37 cellular contexts compared by ENCODE assay signal in genomic region chr10:72879245-72879644, GRCh38. TPM values are rescaled to one million over a fixed set of nuclear protein-coding genes. Genes with fewer than 3 reads are reported as not detected.
"Had no signal": no experiment of that assay in that cellular context is flagged by ENCODE, and none has a peak within 500 bp of the region (broad histone marks: within the 10 kb centered on the region; RNA-seq: fewer than 3 reads in every experiment).

No MANE protein-coding gene starts in this region.

- H3K27ac Mint-ChIP-seq: activated CD4-positive, alpha-beta memory T cell treated with anti-CD3 and anti-CD28 coated beads, Interleukin-2, amount 10 ng/mL, durations not matched to agents 7 days and 5 days; activated CD4-positive, alpha-beta T cell treated with anti-CD3 and anti-CD28 coated beads for 36 hours; activated CD4-positive, alpha-beta T cell treated with anti-CD3 and anti-CD28 coated beads, Interleukin-2, amount 10 ng/mL, durations not matched to agents 7 days and 5 days; activated CD8-positive, alpha-beta memory T cell treated with anti-CD3 and anti-CD28 coated beads, Interleukin-2, amount 10 ng/mL, durations not matched to agents 7 days and 5 days; activated CD8-positive, alpha-beta T cell treated with anti-CD3 and anti-CD28 coated beads, Interleukin-2, amount 10 ng/mL, durations not matched to agents 7 days and 5 days; activated naive CD4-positive, alpha-beta T cell treated with anti-CD3 and anti-CD28 coated beads, Interleukin-2, amount 10 ng/mL, durations not matched to agents 7 days and 5 days; activated naive CD4-positive, alpha-beta T cell treated with anti-CD3 and anti-CD28 coated beads, Interleukin-2, amount 50 U/mL, for 24 hours; activated naive CD8-positive, alpha-beta T cell; activated naive CD8-positive, alpha-beta T cell treated with anti-CD3 and anti-CD28 coated beads, Interleukin-2, amount 10 ng/mL, durations not matched to agents 7 days and 5 days; activated naive CD8-positive, alpha-beta T cell treated with anti-CD3 and anti-CD28 coated beads, Interleukin-2, amount 50 U/mL, for 24 hours; activated T-cell treated with anti-CD3 and anti-CD28 coated beads, Interleukin-2, amount 50 U/mL, for 24 hours; activated T-helper 2 cell treated with anti-CD3 and anti-CD28 coated beads, Interferon-gamma antibody, Interleukin-2, Interleukin-4, amounts not matched to agents 10 μg/mL and 5 μg/mL and 100 μg/mL, durations not matched to agents 14 hours and 24 hours and 36 hours; brain; T-helper 1 cell treated with Interleukin-12 subunit alpha and Interleukin-12 subunit beta and Interleukin-4 antibody, amounts not matched to agents 30 μg/mL and 1 μg/mL, for 36 hours; T-helper 2 cell treated with Interferon-gamma antibody and Interleukin-4, amounts not matched to agents 5 μg/mL and 100 μg/mL, for 36 hours had no signal

- H3K36me3 ChIP-seq: cardiac muscle cell had no signal

- H3K27ac ChIP-seq: ascending aorta, cardiac muscle cell, VCaP had no signal

- DNase-seq: activated CD4-positive, alpha-beta memory T cell treated with anti-CD3 and anti-CD28 coated beads, Interleukin-2, amount 10 ng/mL, durations not matched to agents 7 days and 5 days; activated CD4-positive, alpha-beta T cell treated with anti-CD3 and anti-CD28 coated beads for 1 hour; activated CD4-positive, alpha-beta T cell treated with anti-CD3 and anti-CD28 coated beads for 36 hours; activated CD4-positive, alpha-beta T cell treated with anti-CD3 and anti-CD28 coated beads for 48 hours; activated CD4-positive, alpha-beta T cell treated with anti-CD3 and anti-CD28 coated beads, Interleukin-2, amount 10 ng/mL, durations not matched to agents 7 days and 5 days; activated CD4-positive, alpha-beta T cell treated with anti-CD3 and anti-CD28 coated beads, Interleukin-2, amount 50 U/mL, for 48 hours; activated CD4-positive, CD25-positive, alpha-beta regulatory T cell; activated CD8-positive, alpha-beta memory T cell treated with anti-CD3 and anti-CD28 coated beads for 24 hours; activated CD8-positive, alpha-beta memory T cell treated with anti-CD3 and anti-CD28 coated beads, Interleukin-2, amount 10 ng/mL, durations not matched to agents 7 days and 5 days; activated CD8-positive, alpha-beta memory T cell treated with anti-CD3 and anti-CD28 coated beads, Interleukin-2, amount 50 U/mL, for 48 hours; activated CD8-positive, alpha-beta T cell treated with anti-CD3 and anti-CD28 coated beads, Interleukin-2, amount 10 ng/mL, durations not matched to agents 7 days and 5 days; activated effector memory CD4-positive, alpha-beta T cell treated with Interleukin-2 at 50 U/mL for 16 hours; activated gamma-delta T cell; activated naive CD4-positive, alpha-beta T cell treated with anti-CD3 and anti-CD28 coated beads, Interleukin-2, amount 10 ng/mL, durations not matched to agents 7 days and 5 days; activated naive CD4-positive, alpha-beta T cell treated with Interleukin-2 at 50 U/mL for 16 hours; activated naive CD8-positive, alpha-beta T cell treated with anti-CD3 and anti-CD28 coated beads, Interleukin-2, amount 10 ng/mL, durations not matched to agents 7 days and 5 days; activated naive CD8-positive, alpha-beta T cell treated with anti-CD3 and anti-CD28 coated beads, Interleukin-2, amount 50 U/mL, for 24 hours; activated T-cell treated with anti-CD3 and anti-CD28 coated beads, Interleukin-2, amount 50 U/mL, for 24 hours; activated T-cell treated with anti-CD3 and anti-CD28 coated beads, Interleukin-2, amount 50 U/mL, for 48 hours; amygdala; anterior cingulate cortex; caudate nucleus; cerebellar nuclear complex; T-helper 2 cell; T-helper 9 cell had no signal

- H3K9me3 ChIP-seq: ascending aorta had no signal

- H3K4me3 ChIP-seq: ascending aorta, cardiac muscle cell had no signal

- H3K27me3 Mint-ChIP-seq: activated CD4-positive, alpha-beta memory T cell treated with anti-CD3 and anti-CD28 coated beads, Interleukin-2, amount 10 ng/mL, durations not matched to agents 7 days and 5 days; activated CD4-positive, alpha-beta T cell treated with anti-CD3 and anti-CD28 coated beads for 36 hours; activated CD4-positive, alpha-beta T cell treated with anti-CD3 and anti-CD28 coated beads, Interleukin-2, amount 10 ng/mL, durations not matched to agents 7 days and 5 days; activated CD8-positive, alpha-beta memory T cell treated with anti-CD3 and anti-CD28 coated beads, Interleukin-2, amount 10 ng/mL, durations not matched to agents 7 days and 5 days; activated naive CD4-positive, alpha-beta T cell treated with anti-CD3 and anti-CD28 coated beads, Interleukin-2, amount 10 ng/mL, durations not matched to agents 7 days and 5 days; activated naive CD4-positive, alpha-beta T cell treated with anti-CD3 and anti-CD28 coated beads, Interleukin-2, amount 50 U/mL, for 24 hours; activated naive CD8-positive, alpha-beta T cell; activated naive CD8-positive, alpha-beta T cell treated with anti-CD3 and anti-CD28 coated beads, Interleukin-2, amount 10 ng/mL, durations not matched to agents 7 days and 5 days; activated naive CD8-positive, alpha-beta T cell treated with anti-CD3 and anti-CD28 coated beads, Interleukin-2, amount 50 U/mL, for 24 hours; activated T-cell treated with anti-CD3 and anti-CD28 coated beads, Interleukin-2, amount 50 U/mL, for 24 hours; brain; central memory CD8-positive, alpha-beta T cell had no signal

- H3K4me3 Mint-ChIP-seq: activated CD4-positive, alpha-beta memory T cell treated with anti-CD3 and anti-CD28 coated beads, Interleukin-2, amount 10 ng/mL, durations not matched to agents 7 days and 5 days; activated CD4-positive, alpha-beta T cell treated with anti-CD3 and anti-CD28 coated beads for 36 hours; activated CD4-positive, alpha-beta T cell treated with anti-CD3 and anti-CD28 coated beads, Interleukin-2, amount 10 ng/mL, durations not matched to agents 7 days and 5 days; activated CD8-positive, alpha-beta memory T cell treated with anti-CD3 and anti-CD28 coated beads, Interleukin-2, amount 10 ng/mL, durations not matched to agents 7 days and 5 days; activated CD8-positive, alpha-beta T cell treated with anti-CD3 and anti-CD28 coated beads, Interleukin-2, amount 10 ng/mL, durations not matched to agents 7 days and 5 days; activated naive CD4-positive, alpha-beta T cell treated with anti-CD3 and anti-CD28 coated beads, Interleukin-2, amount 10 ng/mL, durations not matched to agents 7 days and 5 days; activated naive CD4-positive, alpha-beta T cell treated with anti-CD3 and anti-CD28 coated beads, Interleukin-2, amount 50 U/mL, for 24 hours; activated naive CD8-positive, alpha-beta T cell; activated naive CD8-positive, alpha-beta T cell treated with anti-CD3 and anti-CD28 coated beads, Interleukin-2, amount 10 ng/mL, durations not matched to agents 7 days and 5 days; activated naive CD8-positive, alpha-beta T cell treated with anti-CD3 and anti-CD28 coated beads, Interleukin-2, amount 50 U/mL, for 24 hours; activated T-cell treated with anti-CD3 and anti-CD28 coated beads, Interleukin-2, amount 50 U/mL, for 24 hours; brain; central memory CD8-positive, alpha-beta T cell; T-helper 1 cell treated with Interleukin-12 subunit alpha and Interleukin-12 subunit beta and Interleukin-4 antibody, amounts not matched to agents 30 μg/mL and 1 μg/mL, for 36 hours; T-helper 2 cell treated with Interferon-gamma antibody and Interleukin-4, amounts not matched to agents 5 μg/mL and 100 μg/mL, for 36 hours had no signal

- H3K9me3 Mint-ChIP-seq: activated CD4-positive, alpha-beta memory T cell treated with anti-CD3 and anti-CD28 coated beads, Interleukin-2, amount 10 ng/mL, durations not matched to agents 7 days and 5 days; activated naive CD4-positive, alpha-beta T cell treated with anti-CD3 and anti-CD28 coated beads, Interleukin-2, amount 50 U/mL, for 24 hours; central memory CD8-positive, alpha-beta T cell; T-helper 1 cell treated with Interleukin-12 subunit alpha and Interleukin-12 subunit beta and Interleukin-4 antibody, amounts not matched to agents 30 μg/mL and 1 μg/mL, for 36 hours; T-helper 2 cell treated with Interferon-gamma antibody and Interleukin-4, amounts not matched to agents 5 μg/mL and 100 μg/mL, for 36 hours had no signal

- H3K4me1 Mint-ChIP-seq: activated CD4-positive, alpha-beta memory T cell treated with anti-CD3 and anti-CD28 coated beads, Interleukin-2, amount 10 ng/mL, durations not matched to agents 7 days and 5 days; activated CD4-positive, alpha-beta T cell treated with anti-CD3 and anti-CD28 coated beads, Interleukin-2, amount 10 ng/mL, durations not matched to agents 7 days and 5 days; activated CD8-positive, alpha-beta memory T cell treated with anti-CD3 and anti-CD28 coated beads, Interleukin-2, amount 10 ng/mL, durations not matched to agents 7 days and 5 days; activated naive CD4-positive, alpha-beta T cell treated with anti-CD3 and anti-CD28 coated beads, Interleukin-2, amount 10 ng/mL, durations not matched to agents 7 days and 5 days; activated naive CD4-positive, alpha-beta T cell treated with anti-CD3 and anti-CD28 coated beads, Interleukin-2, amount 50 U/mL, for 24 hours; activated naive CD8-positive, alpha-beta T cell treated with anti-CD3 and anti-CD28 coated beads, Interleukin-2, amount 10 ng/mL, durations not matched to agents 7 days and 5 days; brain; central memory CD8-positive, alpha-beta T cell had no signal

- H3K27me3 ChIP-seq: ascending aorta, cardiac muscle cell had no signal

- H3K4me1 ChIP-seq: ascending aorta had no signal

- ATAC-seq: activated CD4-positive, alpha-beta T cell treated with anti-CD3 and anti-CD28 coated beads for 36 hours; activated CD4-positive, CD25-positive, alpha-beta regulatory T cell treated with anti-CD3 and anti-CD28 coated beads, Interleukin-2, amount 50 U/mL, for 24 hours; activated CD8-positive, alpha-beta memory T cell treated with anti-CD3 and anti-CD28 coated beads, Interleukin-2, amount 10 ng/mL, durations not matched to agents 7 days and 5 days; activated CD8-positive, alpha-beta T cell treated with anti-CD3 and anti-CD28 coated beads, Interleukin-2, amount 10 ng/mL, durations not matched to agents 7 days and 5 days; activated naive CD8-positive, alpha-beta T cell treated with anti-CD3 and anti-CD28 coated beads, Interleukin-2, amount 50 U/mL, for 24 hours had no signal

RNA-seq across cellular contexts. Expression of gene OIT3, which starts 14.3 kb away (rescaled TPM):
- total RNA-seq: activated CD4-positive, alpha-beta memory T cell treated with anti-CD3 and anti-CD28 coated beads, Interleukin-2, amount 10 ng/mL, durations not matched to agents 7 days and 5 days; activated CD4-positive, alpha-beta T cell treated with anti-CD3 and anti-CD28 coated beads for 36 hours; activated CD4-positive, alpha-beta T cell treated with anti-CD3 and anti-CD28 coated beads, Interleukin-2, amount 10 ng/mL, durations not matched to agents 7 days and 5 days; activated CD8-positive, alpha-beta memory T cell treated with anti-CD3 and anti-CD28 coated beads, Interleukin-2, amount 10 ng/mL, durations not matched to agents 7 days and 5 days; activated CD8-positive, alpha-beta T cell treated with anti-CD3 and anti-CD28 coated beads, Interleukin-2, amount 10 ng/mL, durations not matched to agents 7 days and 5 days; activated naive CD8-positive, alpha-beta T cell treated with anti-CD3 and anti-CD28 coated beads, Interleukin-2, amount 10 ng/mL, durations not matched to agents 7 days and 5 days; activated T-helper 2 cell treated with anti-CD3 and anti-CD28 coated beads, Interferon-gamma antibody, Interleukin-2, Interleukin-4, amounts not matched to agents 10 μg/mL and 5 μg/mL and 100 μg/mL, durations not matched to agents 14 hours and 24 hours and 36 hours; ascending aorta; bronchial epithelial cell had no signal
